Comparison of ENCODE assay signal across 1 cellular context in genomic region chr10:63722537-63722936, GRCh38.
TF ChIP-seq lines count a peak whose summit lies in the region.

No MANE protein-coding gene starts in this region.

TF ChIP-seq in IMR-90, 13 proteins besides CTCF, POLR2A, EP300 and RAD21 (continued from another document):
- TF ChIP-seq FOS (IDR thresholded peaks at IDR 0.05; ENCODE audit: low read depth, low read length) = no peak
